Comparison of ENCODE assay signal across 8 cellular contexts in the genomic region with DNA sequence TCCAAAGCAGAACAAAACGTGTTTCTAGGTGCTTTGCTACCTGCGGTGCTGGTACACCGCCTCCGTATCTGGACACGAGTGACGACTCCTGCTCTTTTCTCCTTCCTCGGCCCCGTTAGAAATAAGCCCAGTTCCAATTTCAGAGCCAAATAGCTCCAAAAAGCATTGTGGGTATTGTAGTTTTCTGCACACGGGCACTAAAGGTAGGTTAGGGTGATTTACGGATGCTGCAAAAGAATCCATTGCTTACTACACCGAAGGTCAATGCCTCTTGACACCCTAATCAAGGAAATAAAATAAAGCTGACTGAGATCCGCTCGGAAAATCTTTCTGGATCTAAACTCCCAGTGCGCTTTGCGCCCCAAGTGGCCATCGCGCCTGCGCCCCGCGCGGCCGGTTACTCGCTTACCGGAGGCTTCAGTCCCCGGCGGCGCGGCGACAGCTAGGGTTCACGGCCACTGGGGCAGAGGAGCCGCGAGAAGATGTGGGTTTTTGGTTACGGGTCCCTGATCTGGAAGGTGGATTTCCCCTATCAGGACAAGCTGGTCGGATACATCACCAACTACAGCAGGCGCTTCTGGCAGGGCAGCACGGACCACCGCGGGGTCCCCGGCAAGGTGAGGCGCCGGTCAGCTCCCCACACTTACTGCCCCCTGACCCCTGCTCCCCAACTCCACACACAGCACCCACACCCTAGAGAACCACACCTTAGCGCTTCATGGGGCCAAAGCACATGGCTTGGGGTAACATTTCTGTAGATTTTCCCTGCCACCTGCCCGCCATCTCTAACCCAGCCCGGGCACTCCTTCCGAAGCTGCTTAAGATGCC. TPM values are rescaled to one million over a fixed set of nuclear protein-coding genes. Genes with fewer than 3 reads are reported as not detected.
DNase-seq lines count a peak whose midpoint lies in the region; ATAC-seq, FAIRE-seq and TF ChIP-seq lines count a peak whose summit lies in the region.

A gene (plus strand): TSS at position 400 of the 828 bp plus-strand sequence. CDS start 83 bp downstream, at position 483.

- peak; percentile 75 to 89 for DNase-seq in AML-193 (lab: John Stamatoyannopoulos, UW)
- peak; percentile 71 for DNase-seq in NCI-H345 treated with DMSO at 0.1 percent for 48 hours (lab: John Stamatoyannopoulos, UW; ENCODE audit: unreplicated experiment)
- DNase-seq in cerebellar cortex (ENCODE audit: low spot score): peak; percentile 86
- peak; percentile 93 for DNase-seq in kidney
- peak; percentile 92 for DNase-seq in stimulated activated CD4-positive, alpha-beta T cell treated with anti-CD3 and anti-CD28 coated beads, Interleukin-15, amount 100 ng/mL, for 24 hours

- peak; percentile 93 for ATAC-seq in GM19035 (IDR thresholded peaks at IDR 0.05; ENCODE audit: unreplicated experiment)
- peak; percentile 95 for ATAC-seq in HG03342 (IDR thresholded peaks at IDR 0.05; ENCODE audit: unreplicated experiment)
- ATAC-seq in activated CD4-positive, CD25-positive, alpha-beta regulatory T cell treated with anti-CD3 and anti-CD28 coated beads, Interleukin-2, amount 50 U/mL, for 24 hours: peak; percentile 94 to 95

- peak; percentile 33 for TF ChIP-seq CTCF in kidney (IDR thresholded peaks at IDR 0.05; ENCODE audit: borderline replicate concordance, extremely low read depth, insufficient read depth)

- peaks cover 0 to 10% of the 10 kb centered on the region in 2 donors for H3K36me3 ChIP-seq in kidney (ENCODE audit: control insufficient read depth in 1 of 2, insufficient read depth in 2 of 2, low read length in 2 of 2)

- peaks cover 3 to 4% of the 10 kb centered on the region in 2 donors for H3K4me1 ChIP-seq in kidney (ENCODE audit: control insufficient read depth in 1 of 2, insufficient read depth in 1 of 2, low read depth in 1 of 2, low read length in 2 of 2)

- H3K27ac ChIP-seq in kidney (ENCODE audit: low read depth in 2 of 2, low read length in 2 of 2): peak within 1 kb of the TSS; percentile 58 to 77

- intact Hi-C loops in kidney (cut with DNase I): no loop called here

- H3K9me3 ChIP-seq in kidney (ENCODE audit: control insufficient read depth in 1 of 2, low read length in 2 of 2): no peaks in the 10 kb centered on the region

- peak within 1 kb of the TSS; percentile 92 to 98 for H3K4me3 ChIP-seq in kidney (ENCODE audit: low read length in 2 of 2)

- H3K9ac ChIP-seq in kidney (ENCODE audit: low read length in 2 of 2): peak within 1 kb of the TSS; percentile 77 to 83

- no peak for FAIRE-seq in kidney (lab: Jason Lieb, UNC)

RNA-seq across cellular contexts. Expression of the gene that starts here (rescaled TPM):
- total RNA-seq in kidney: 1.6 TPM
- polyA plus RNA-seq in kidney (ENCODE audit: insufficient read depth, low read depth, low replicate concordance): 3.7 TPM

Comparison
In these comparisons a context has a peak if more than half of its experiments do, and no peak if none do; other contexts are left out.
1. Peak in every context shown above with its lines: DNase-seq, ATAC-seq, H3K4me3 ChIP-seq and H3K27ac ChIP-seq.